ENCODE assay signal across 23 cellular contexts in the genomic region with DNA sequence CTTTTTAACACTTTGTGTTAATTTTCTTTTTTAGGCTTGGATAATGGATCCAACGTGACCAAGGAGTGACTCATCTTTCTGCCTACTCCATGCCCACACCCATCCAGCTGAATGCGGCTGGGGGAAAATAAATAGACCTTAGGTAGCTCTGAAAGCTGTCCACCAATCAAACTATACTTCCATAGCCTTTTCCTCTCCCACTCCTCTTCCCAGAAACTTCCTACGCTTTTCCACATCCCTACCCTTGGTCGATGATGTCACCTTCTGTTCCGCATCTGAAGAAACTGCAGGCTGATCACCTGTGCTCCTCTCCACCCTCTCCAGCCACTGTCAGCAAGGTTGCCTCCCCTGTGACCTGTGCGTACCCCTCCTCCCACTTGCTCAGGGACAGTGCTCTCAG.
DNase-seq lines count a peak whose midpoint lies in the region; ATAC-seq and TF ChIP-seq lines count a peak whose summit lies in the region.
"Had no signal": no experiment of that assay in that cellular context is flagged by ENCODE, and none has a peak within 500 bp of the region (broad histone marks: within the 10 kb centered on the region; RNA-seq: fewer than 3 reads in every experiment).

No MANE protein-coding gene starts in this region.

- no peak overlapping the region for H3K9ac ChIP-seq in MM.1S (ENCODE audit: low read length)

- no peaks in the 10 kb centered on the region for H3K9me2 ChIP-seq in MM.1S (replicated peaks; ENCODE audit: insufficient read depth, low read length)

- WGBS in ovary, 3 donors: 75 to 80% (median 79%) methylated on average over 6 of the region's 6 CpGs

- no peak for TF ChIP-seq CTCF in MM.1S (IDR thresholded peaks at IDR 0.05; ENCODE audit: low read length)
- TF ChIP-seq CTCF in ovary (IDR thresholded peaks at IDR 0.05): no peak

- H4K20me1 ChIP-seq in MM.1S (ENCODE audit: insufficient read depth, low read length): no peaks in the 10 kb centered on the region

- H3K4me1 Mint-ChIP-seq in T-cell: no peaks in the 10 kb centered on the region
- H3K4me1 Mint-ChIP-seq: activated naive CD4-positive, alpha-beta T cell treated with anti-CD3 and anti-CD28 coated beads, Interleukin-2, amount 50 U/mL, for 24 hours; nephron had no signal

- TF ChIP-seq EP300 in ovary (IDR thresholded peaks at IDR 0.05): no peak

- POLR2A ChIA-PET in T-cell (lab: Charles Lee): no interaction called here

- no peaks in the 10 kb centered on the region for H3K4me1 ChIP-seq in MM.1S (ENCODE audit: low read length)
- no peaks in the 10 kb centered on the region for H3K4me1 ChIP-seq in ovary (ENCODE audit: insufficient read depth)
- H3K4me1 ChIP-seq: body of pancreas, Caco-2 had no signal

- H3K4me3 Mint-ChIP-seq in T-cell: no peak overlapping the region
- H3K4me3 Mint-ChIP-seq: activated CD8-positive, alpha-beta T cell treated with anti-CD3 and anti-CD28 coated beads, Interleukin-2, amount 10 ng/mL, durations not matched to agents 7 days and 5 days; activated naive CD4-positive, alpha-beta T cell treated with anti-CD3 and anti-CD28 coated beads, Interleukin-2, amount 50 U/mL, for 24 hours; B cell; nephron had no signal

- H3K36me3 ChIP-seq in MM.1S (replicated peaks; ENCODE audit: insufficient read depth, low read length) (no peaks in the 10 kb centered on the region), ovary (no peaks in the 10 kb centered on the region)
- H3K36me3 ChIP-seq: suprapubic skin had no signal

- H3K27me3 Mint-ChIP-seq in T-cell: no peaks in the 10 kb centered on the region
- H3K27me3 Mint-ChIP-seq: activated naive CD4-positive, alpha-beta T cell treated with anti-CD3 and anti-CD28 coated beads, Interleukin-2, amount 50 U/mL, for 24 hours; B cell had no signal

- H3K27me3 ChIP-seq in MM.1S (replicated peaks; ENCODE audit: insufficient read depth, low read length) (no peaks in the 10 kb centered on the region), ovary (no peaks in the 10 kb centered on the region)
- H3K27me3 ChIP-seq: body of pancreas, suprapubic skin had no signal

- no peak for ATAC-seq in T-cell (replicated peaks in 1 of 4)
- ATAC-seq: activated CD8-positive, alpha-beta T cell treated with anti-CD3 and anti-CD28 coated beads, Interleukin-2, amount 10 ng/mL, durations not matched to agents 7 days and 5 days; body of pancreas had no signal

- H3K9me3 ChIP-seq in MM.1S (replicated peaks; ENCODE audit: insufficient read depth, low read length) (no peaks in the 10 kb centered on the region), ovary (peaks cover 0 to 3% of the 10 kb centered on the region in 2 donors)
- H3K9me3 ChIP-seq: body of pancreas, Caco-2, suprapubic skin had no signal

- H3K4me2 ChIP-seq in MM.1S (ENCODE audit: low read depth, low read length): no peak overlapping the region

- H2AFZ ChIP-seq in MM.1S (ENCODE audit: low read length): no peak overlapping the region

- no peaks in the 10 kb centered on the region for H3K79me2 ChIP-seq in MM.1S (ENCODE audit: low read length)

- peaks cover under 1% of the 10 kb centered on the region for H3K36me3 Mint-ChIP-seq in T-cell

- H3F3A ChIP-seq in MM.1S (ENCODE audit: insufficient read depth, low read length): no peaks in the 10 kb centered on the region

- no peak overlapping the region for H3K4me3 ChIP-seq in MM.1S (ENCODE audit: low read length)
- no peak overlapping the region for H3K4me3 ChIP-seq in ovary
- H3K4me3 ChIP-seq: body of pancreas, suprapubic skin had no signal

- TF ChIP-seq POLR2A in ovary (IDR thresholded peaks at IDR 0.05): no peak

- H3K27ac Mint-ChIP-seq in T-cell: no peak overlapping the region
- H3K27ac Mint-ChIP-seq: activated CD8-positive, alpha-beta T cell treated with anti-CD3 and anti-CD28 coated beads, Interleukin-2, amount 10 ng/mL, durations not matched to agents 7 days and 5 days; activated naive CD4-positive, alpha-beta T cell treated with anti-CD3 and anti-CD28 coated beads, Interleukin-2, amount 50 U/mL, for 24 hours; B cell; nephron had no signal

- DNase-seq in Daoy (ENCODE audit: low read depth) (peak; percentile 53), LHCN-M2 (ENCODE audit: low read depth) (peak; percentile 34), left kidney (ENCODE audit: low read depth, low spot score) (peak; percentile 55), T-cell (no peak), MM.1S (no peak), globus pallidus (ENCODE audit: low spot score) (no peak), ovary (no peak)
- DNase-seq: activated CD8-positive, alpha-beta T cell treated with anti-CD3 and anti-CD28 coated beads, Interleukin-2, amount 10 ng/mL, durations not matched to agents 7 days and 5 days; activated T-cell treated with anti-CD3 and anti-CD28 coated beads, Interleukin-2, amount 50 U/mL, for 48 hours; body of pancreas; Caco-2; erythroblast; GDM1; mesendoderm; NCI-H1092; NCI-H2171; NCI-H526 treated with DMSO at 0.1 percent for 48 hours; T-helper 2 cell had no signal

- H3K27ac ChIP-seq in cingulate gyrus (ENCODE audit: low read depth, low read length) (peak overlapping the region; percentile 79), MM.1S (ENCODE audit: low read length) (no peak overlapping the region), ovary (no peak overlapping the region)
- H3K27ac ChIP-seq: body of pancreas, suprapubic skin had no signal

- peaks cover 13 to 19% (median 14%) of the 10 kb centered on the region in 3 donors for H3K9me3 Mint-ChIP-seq in T-cell

- intact Hi-C loops in ovary (cut with DNase I): no loop called here

- CTCF ChIA-PET in T-cell (lab: Charles Lee): no interaction called here

Comparison
In these comparisons a context has a peak if more than half of its experiments do, and no peak if none do; other contexts are left out.
1. DNase-seq: peak in Daoy (single experiment), LHCN-M2 (single experiment) and left kidney (single experiment); none in T-cell (0 of 34), MM.1S (single experiment), globus pallidus (single experiment) and ovary (0 of 5).